In genomic region chr6:3456794-3457709, GRCh38 we compare ENCODE assay signal across 1 cellular context.
TF ChIP-seq lines count a peak whose summit lies in the region.

A gene with protein sequence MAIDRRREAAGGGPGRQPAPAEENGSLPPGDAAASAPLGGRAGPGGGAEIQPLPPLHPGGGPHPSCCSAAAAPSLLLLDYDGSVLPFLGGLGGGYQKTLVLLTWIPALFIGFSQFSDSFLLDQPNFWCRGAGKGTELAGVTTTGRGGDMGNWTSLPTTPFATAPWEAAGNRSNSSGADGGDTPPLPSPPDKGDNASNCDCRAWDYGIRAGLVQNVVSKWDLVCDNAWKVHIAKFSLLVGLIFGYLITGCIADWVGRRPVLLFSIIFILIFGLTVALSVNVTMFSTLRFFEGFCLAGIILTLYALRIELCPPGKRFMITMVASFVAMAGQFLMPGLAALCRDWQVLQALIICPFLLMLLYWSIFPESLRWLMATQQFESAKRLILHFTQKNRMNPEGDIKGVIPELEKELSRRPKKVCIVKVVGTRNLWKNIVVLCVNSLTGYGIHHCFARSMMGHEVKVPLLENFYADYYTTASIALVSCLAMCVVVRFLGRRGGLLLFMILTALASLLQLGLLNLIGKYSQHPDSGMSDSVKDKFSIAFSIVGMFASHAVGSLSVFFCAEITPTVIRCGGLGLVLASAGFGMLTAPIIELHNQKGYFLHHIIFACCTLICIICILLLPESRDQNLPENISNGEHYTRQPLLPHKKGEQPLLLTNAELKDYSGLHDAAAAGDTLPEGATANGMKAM (minus strand): TSS chr6:3457050. CDS start chr6:3456559, 491 bp downstream.

TF ChIP-seq in HepG2, 621 proteins besides CTCF, POLR2A, EP300 and RAD21 (continued from another document and continues in another):
- no peak for TF ChIP-seq SMARCC2 (IDR thresholded peaks at IDR 0.05)
- no peak for TF ChIP-seq SMAD3 (CRISPR knock-in tag; IDR thresholded peaks at IDR 0.05)
- no peak for TF ChIP-seq ATF5 (CRISPR knock-in tag; IDR thresholded peaks at IDR 0.05; ENCODE audit: low read depth)
- no peak for TF ChIP-seq KDM5A (IDR thresholded peaks at IDR 0.05; ENCODE audit: borderline replicate concordance, low read length)
- peak; percentile 39 for TF ChIP-seq SKI (IDR thresholded peaks at IDR 0.05; ENCODE audit: partially characterized antibody)
- TF ChIP-seq ZNF501 (CRISPR knock-in tag; IDR thresholded peaks at IDR 0.05) = peak; percentile 55
- TF ChIP-seq ZNF773 (CRISPR knock-in tag; IDR thresholded peaks at IDR 0.05; ENCODE audit: borderline replicate concordance) = no peak
- no peak for TF ChIP-seq MIER2 (CRISPR knock-in tag; IDR thresholded peaks at IDR 0.05)
- TF ChIP-seq ZSCAN29 (CRISPR knock-in tag; conservative IDR thresholded peaks at IDR 0.05) = 0 out of 2 replicates have a peak, but pooled peaks have one; percentile 21
- peak; percentile 59; the same call in 1 of the 2 replicates for TF ChIP-seq ETV5 (CRISPR knock-in tag; IDR thresholded peaks at IDR 0.05; ENCODE audit: borderline replicate concordance)
- TF ChIP-seq MIER3 (CRISPR knock-in tag; IDR thresholded peaks at IDR 0.05; ENCODE audit: borderline replicate concordance) = no peak; the same call in 1 of the 2 replicates
- peak; percentile 3; the same call in 1 of the 2 replicates for TF ChIP-seq SMC3 (IDR thresholded peaks at IDR 0.05; ENCODE audit: low read length)
- no peak for TF ChIP-seq HOXA9 (CRISPR knock-in tag; IDR thresholded peaks at IDR 0.05; ENCODE audit: borderline replicate concordance)
- no peak for TF ChIP-seq GPN1 (CRISPR knock-in tag; IDR thresholded peaks at IDR 0.05; ENCODE audit: borderline replicate concordance)
- 0 out of 2 replicates have a peak, but pooled peaks have one; percentile 62 for TF ChIP-seq ZNF569 (CRISPR knock-in tag; IDR thresholded peaks at IDR 0.05; ENCODE audit: borderline replicate concordance)
- TF ChIP-seq, protein P1, sequence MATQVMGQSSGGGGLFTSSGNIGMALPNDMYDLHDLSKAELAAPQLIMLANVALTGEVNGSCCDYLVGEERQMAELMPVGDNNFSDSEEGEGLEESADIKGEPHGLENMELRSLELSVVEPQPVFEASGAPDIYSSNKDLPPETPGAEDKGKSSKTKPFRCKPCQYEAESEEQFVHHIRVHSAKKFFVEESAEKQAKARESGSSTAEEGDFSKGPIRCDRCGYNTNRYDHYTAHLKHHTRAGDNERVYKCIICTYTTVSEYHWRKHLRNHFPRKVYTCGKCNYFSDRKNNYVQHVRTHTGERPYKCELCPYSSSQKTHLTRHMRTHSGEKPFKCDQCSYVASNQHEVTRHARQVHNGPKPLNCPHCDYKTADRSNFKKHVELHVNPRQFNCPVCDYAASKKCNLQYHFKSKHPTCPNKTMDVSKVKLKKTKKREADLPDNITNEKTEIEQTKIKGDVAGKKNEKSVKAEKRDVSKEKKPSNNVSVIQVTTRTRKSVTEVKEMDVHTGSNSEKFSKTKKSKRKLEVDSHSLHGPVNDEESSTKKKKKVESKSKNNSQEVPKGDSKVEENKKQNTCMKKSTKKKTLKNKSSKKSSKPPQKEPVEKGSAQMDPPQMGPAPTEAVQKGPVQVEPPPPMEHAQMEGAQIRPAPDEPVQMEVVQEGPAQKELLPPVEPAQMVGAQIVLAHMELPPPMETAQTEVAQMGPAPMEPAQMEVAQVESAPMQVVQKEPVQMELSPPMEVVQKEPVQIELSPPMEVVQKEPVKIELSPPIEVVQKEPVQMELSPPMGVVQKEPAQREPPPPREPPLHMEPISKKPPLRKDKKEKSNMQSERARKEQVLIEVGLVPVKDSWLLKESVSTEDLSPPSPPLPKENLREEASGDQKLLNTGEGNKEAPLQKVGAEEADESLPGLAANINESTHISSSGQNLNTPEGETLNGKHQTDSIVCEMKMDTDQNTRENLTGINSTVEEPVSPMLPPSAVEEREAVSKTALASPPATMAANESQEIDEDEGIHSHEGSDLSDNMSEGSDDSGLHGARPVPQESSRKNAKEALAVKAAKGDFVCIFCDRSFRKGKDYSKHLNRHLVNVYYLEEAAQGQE (IDR thresholded peaks at IDR 0.05; ENCODE audit: borderline replicate concordance in 1 of 2, low read depth in 1 of 2, low read length in 2 of 2) = peak in 1 of 2 experiments; percentile 18; a peak in 1 of 4 replicates
- peak; percentile 24; the same call in 1 of the 2 replicates for TF ChIP-seq ZNF609 (CRISPR knock-in tag; IDR thresholded peaks at IDR 0.05; ENCODE audit: borderline replicate concordance)
- TF ChIP-seq REPIN1 (CRISPR knock-in tag; IDR thresholded peaks at IDR 0.05; ENCODE audit: borderline replicate concordance, low read depth) = peak; percentile 69; the same call in 1 of the 2 replicates
- TF ChIP-seq ZNF777 (CRISPR knock-in tag; IDR thresholded peaks at IDR 0.05) = no peak
- TF ChIP-seq ZNF432 (CRISPR knock-in tag; IDR thresholded peaks at IDR 0.05; ENCODE audit: borderline replicate concordance) = no peak
- TF ChIP-seq DNMT1 (CRISPR knock-in tag; IDR thresholded peaks at IDR 0.05) = peak; percentile 16; the same call in 1 of the 2 replicates
- peak; percentile 17; the same call in 1 of the 2 replicates for TF ChIP-seq HDAC2 (CRISPR knock-in tag; IDR thresholded peaks at IDR 0.05)
- no peak for TF ChIP-seq TCF12 (IDR thresholded peaks at IDR 0.05)
- no peak for TF ChIP-seq TCF12 (CRISPR knock-in tag; IDR thresholded peaks at IDR 0.05)
- TF ChIP-seq RBFOX2 (IDR thresholded peaks at IDR 0.05; ENCODE audit: low read depth, low read length) = peak; percentile 37; the same call in 1 of the 2 replicates
- TF ChIP-seq ERF (CRISPR knock-in tag; IDR thresholded peaks at IDR 0.05) = 0 out of 2 replicates have a peak, but pooled peaks have one; percentile 39
- TF ChIP-seq ZFAT (CRISPR knock-in tag; conservative IDR thresholded peaks at IDR 0.05) = no peak
- 0 out of 2 replicates have a peak, but pooled peaks have one; percentile 44 for TF ChIP-seq ZNF451 (CRISPR knock-in tag; IDR thresholded peaks at IDR 0.05)
- peak; percentile 33; the same call in 1 of the 2 replicates for TF ChIP-seq BCL3 (CRISPR knock-in tag; IDR thresholded peaks at IDR 0.05)
- TF ChIP-seq NR2F6 (IDR thresholded peaks at IDR 0.05) = no peak
- peak; percentile 22; the same call in 1 of the 2 replicates for TF ChIP-seq NR2F6 (CRISPR knock-in tag; IDR thresholded peaks at IDR 0.05)
- TF ChIP-seq ZNF678 (CRISPR knock-in tag; IDR thresholded peaks at IDR 0.05) = no peak
- no peak for TF ChIP-seq IRX3 (CRISPR knock-in tag; IDR thresholded peaks at IDR 0.05; ENCODE audit: borderline replicate concordance, low read depth)
- no peak for TF ChIP-seq ZC3H4 (CRISPR knock-in tag; IDR thresholded peaks at IDR 0.05; ENCODE audit: borderline replicate concordance)
- no peak for TF ChIP-seq ZFYVE20 (CRISPR knock-in tag; IDR thresholded peaks at IDR 0.05; ENCODE audit: borderline replicate concordance, low read depth)
- TF ChIP-seq POLR2AphosphoS2 (IDR thresholded peaks at IDR 0.05; ENCODE audit: low read depth, low read length) = no peak
- TF ChIP-seq SNRNP70 (IDR thresholded peaks at IDR 0.05; ENCODE audit: low read depth, low read length) = no peak
- TF ChIP-seq ZNF468 (CRISPR knock-in tag; IDR thresholded peaks at IDR 0.05) = no peak
- TF ChIP-seq KDM1A (CRISPR knock-in tag; IDR thresholded peaks at IDR 0.05) = no peak; the same call in 1 of the 2 replicates
- TF ChIP-seq NPAS2 (CRISPR knock-in tag; IDR thresholded peaks at IDR 0.05; ENCODE audit: borderline replicate concordance) = no peak
- TF ChIP-seq, protein P2, sequence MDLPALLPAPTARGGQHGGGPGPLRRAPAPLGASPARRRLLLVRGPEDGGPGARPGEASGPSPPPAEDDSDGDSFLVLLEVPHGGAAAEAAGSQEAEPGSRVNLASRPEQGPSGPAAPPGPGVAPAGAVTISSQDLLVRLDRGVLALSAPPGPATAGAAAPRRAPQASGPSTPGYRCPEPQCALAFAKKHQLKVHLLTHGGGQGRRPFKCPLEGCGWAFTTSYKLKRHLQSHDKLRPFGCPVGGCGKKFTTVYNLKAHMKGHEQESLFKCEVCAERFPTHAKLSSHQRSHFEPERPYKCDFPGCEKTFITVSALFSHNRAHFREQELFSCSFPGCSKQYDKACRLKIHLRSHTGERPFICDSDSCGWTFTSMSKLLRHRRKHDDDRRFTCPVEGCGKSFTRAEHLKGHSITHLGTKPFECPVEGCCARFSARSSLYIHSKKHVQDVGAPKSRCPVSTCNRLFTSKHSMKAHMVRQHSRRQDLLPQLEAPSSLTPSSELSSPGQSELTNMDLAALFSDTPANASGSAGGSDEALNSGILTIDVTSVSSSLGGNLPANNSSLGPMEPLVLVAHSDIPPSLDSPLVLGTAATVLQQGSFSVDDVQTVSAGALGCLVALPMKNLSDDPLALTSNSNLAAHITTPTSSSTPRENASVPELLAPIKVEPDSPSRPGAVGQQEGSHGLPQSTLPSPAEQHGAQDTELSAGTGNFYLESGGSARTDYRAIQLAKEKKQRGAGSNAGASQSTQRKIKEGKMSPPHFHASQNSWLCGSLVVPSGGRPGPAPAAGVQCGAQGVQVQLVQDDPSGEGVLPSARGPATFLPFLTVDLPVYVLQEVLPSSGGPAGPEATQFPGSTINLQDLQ (CRISPR knock-in tag; IDR thresholded peaks at IDR 0.05) = 0 out of 2 replicates have a peak, but pooled peaks have one; percentile 13
- 0 out of 2 replicates have a peak, but pooled peaks have one; percentile 19 for TF ChIP-seq ATF2 (CRISPR knock-in tag; IDR thresholded peaks at IDR 0.05)
- TF ChIP-seq RORA (CRISPR knock-in tag; IDR thresholded peaks at IDR 0.05) = no peak
- TF ChIP-seq TFDP1 (CRISPR knock-in tag; IDR thresholded peaks at IDR 0.05; ENCODE audit: borderline replicate concordance) = peak; percentile 52; the same call in 1 of the 2 replicates
- no peak for TF ChIP-seq SYNCRIP (IDR thresholded peaks at IDR 0.05; ENCODE audit: insufficient read depth, low read depth, low read length)
- TF ChIP-seq ZNF746 (CRISPR knock-in tag; IDR thresholded peaks at IDR 0.05) = peak; percentile 72; the same call in 1 of the 2 replicates
